25 cellular contexts compared by ENCODE assay signal in genomic region chr6:37225350-37226169, GRCh38. TPM values are rescaled to one million over a fixed set of nuclear protein-coding genes. Genes with fewer than 3 reads are reported as not detected.
DNase-seq lines count a peak whose midpoint lies in the region; ATAC-seq, FAIRE-seq and TF ChIP-seq lines count a peak whose summit lies in the region.
"Had no signal": no experiment of that assay in that cellular context is flagged by ENCODE, and none has a peak within 500 bp of the region (broad histone marks: within the 10 kb centered on the region; RNA-seq: fewer than 3 reads in every experiment).

No MANE protein-coding gene starts in this region.

- H4K20me1 ChIP-seq in HepG2 (ENCODE audit: insufficient read depth, low read length) (no peaks in the 10 kb centered on the region), H1 (replicated peaks in 1 of 2; ENCODE audit: control insufficient read depth in 1 of 2, insufficient read depth in 2 of 2, low read length in 2 of 2) (no peaks in the 10 kb centered on the region)

- H3K9ac ChIP-seq in HepG2 (ENCODE audit: insufficient read depth, low read depth, low read length): no peak overlapping the region
- no peak overlapping the region for H3K9ac ChIP-seq in H1 (replicated peaks in 1 of 4; ENCODE audit: extremely low read depth in 1 of 4, low read depth in 3 of 4, low read length in 3 of 4)

- H2BK15ac ChIP-seq in H1 (ENCODE audit: low read length): no peak overlapping the region

- in situ Hi-C loops in HepG2 (cut with HindIII; ENCODE audit: extremely low pct_ligation_motif_present, low pct_unique_long_range_greater_than_20kb): no loop called here

- POLR2A ChIA-PET in HepG2 (lab: Yijun Ruan, JAX): interaction anchor here (1.3 to 1.6 kb wide), 2 partner anchors 17 to 32 kb away, joined by 3 read pairs; partner anchors contain the start of genes TBC1D22B and TMEM217
- POLR2A ChIA-PET in H1 (lab: Charles Lee; ENCODE audit: partially characterized antibody): no interaction called here

- BruUV-seq in HepG2 (replicated peaks; lab: Mats Ljungman, UMichigan): no TSS peak

- H4K91ac ChIP-seq in H1 (replicated peaks; ENCODE audit: insufficient read length, low read length): no peak overlapping the region

- 23% methylated on average over 5 of the region's 5 CpGs for WGBS in HepG2 (ENCODE audit: low lambda C conversion rate)
- 78% methylated on average over 5 of the region's 5 CpGs for WGBS in right lobe of liver (ENCODE audit: insufficient coverage, low coverage, low lambda C conversion rate, missing lambda C conversion rate)
- WGBS in H1 (ENCODE audit: extremely low coverage in 1 of 2, insufficient coverage in 1 of 2, insufficient read length in 1 of 2, insufficient replicate concordance in 2 of 2, low coverage in 1 of 2, low lambda C conversion rate in 2 of 2, missing lambda C conversion rate in 1 of 2), 2 experiments: 87% methylated on average over 5 of the region's 5 CpGs; no CpG with 5 or more reads in 1 of the 2 experiments

- H3K4ac ChIP-seq in H1 (replicated peaks; ENCODE audit: insufficient read length, low read depth, low read length): no peak overlapping the region

- no peak overlapping the region for H3K14ac ChIP-seq in H1 (ENCODE audit: insufficient read length)

- no peak overlapping the region for H2BK20ac ChIP-seq in H1 (ENCODE audit: low read length)

- FAIRE-seq in HepG2 (lab: Jason Lieb, UNC) (no peak), H1 (lab: Jason Lieb, UNC) (no peak)
- FAIRE-seq: D721Med, GM12892, GM18507 had no signal

- peaks cover 5% of the 10 kb centered on the region; the same call in 1 of the 2 replicates for H3K23me2 ChIP-seq in H1 (ENCODE audit: low read depth, low read length)

- TF ChIP-seq EP300 in HepG2 (IDR thresholded peaks at IDR 0.05; ENCODE audit: low read depth in 2 of 2, low read length in 2 of 2): no peak
- no peak for TF ChIP-seq EP300 in HepG2 (CRISPR knock-in tag; IDR thresholded peaks at IDR 0.05; ENCODE audit: borderline replicate concordance)
- no peak for TF ChIP-seq EP300 in H1 (IDR thresholded peaks at IDR 0.05; ENCODE audit: borderline replicate concordance in 1 of 2, low read depth in 2 of 2, low read length in 2 of 2)

- no peak overlapping the region for H2BK5ac ChIP-seq in H1 (ENCODE audit: low read depth, low read length)

- H4K5ac ChIP-seq in H1 (ENCODE audit: insufficient read length, low read depth, low read length): no peak overlapping the region

- H3K79me1 ChIP-seq in H1 (ENCODE audit: low read depth, low read length): no peaks in the 10 kb centered on the region

- TF ChIP-seq RAD21 in HepG2 (CRISPR knock-in tag; IDR thresholded peaks at IDR 0.05) (no peak), H1 (IDR thresholded peaks at IDR 0.05 in 1 of 2, conservative IDR thresholded peaks at IDR 0.05 in 1 of 2; ENCODE audit: low read depth in 2 of 2, low read length in 2 of 2) (no peak)

- peaks cover 32% of the 10 kb centered on the region for H3K4me1 ChIP-seq in HepG2 (ENCODE audit: insufficient read depth, low read length)
- peaks cover 0 to 4% (median 2%) of the 10 kb centered on the region in 4 donors for H3K4me1 ChIP-seq in right lobe of liver
- peaks cover 0 to 2% (median 0%) of the 10 kb centered on the region in 4 experiments; a peak in 1 of 7 replicates for H3K4me1 ChIP-seq in H1 (replicated peaks in 1 of 4; ENCODE audit: control insufficient read depth in 3 of 4, insufficient read depth in 4 of 4, low read length in 3 of 4)

- H3K56ac ChIP-seq in H1 (replicated peaks; ENCODE audit: insufficient read length, low read depth, low read length): no peak overlapping the region

- intact Hi-C loops in HepG2 (cut with micrococcal nuclease; ENCODE audit: unreplicated experiment) (no loop called here), right lobe of liver (cut with DNase I) (no loop called here)

- no peak overlapping the region for H2AK5ac ChIP-seq in H1 (ENCODE audit: low read depth, low read length)

- no peaks in the 10 kb centered on the region for H3K36me3 ChIP-seq in HepG2 (replicated peaks in 1 of 2; ENCODE audit: control insufficient read depth in 1 of 2, insufficient read depth in 2 of 2, low read length in 2 of 2)
- no peaks in the 10 kb centered on the region for H3K36me3 ChIP-seq in right lobe of liver
- no peaks in the 10 kb centered on the region for H3K36me3 ChIP-seq in H1 (ENCODE audit: control insufficient read depth in 2 of 4, insufficient read depth in 4 of 4, low read length in 3 of 4)
- H3K36me3 ChIP-seq: MG63 had no signal

- no peak overlapping the region for H2BK12ac ChIP-seq in H1 (ENCODE audit: low read depth, low read length)

- TF ChIP-seq POLR2A in HepG2 (IDR thresholded peaks at IDR 0.05; ENCODE audit: insufficient read depth in 1 of 2, low read depth in 2 of 2, low read length in 2 of 2) (no peak), right lobe of liver (IDR thresholded peaks at IDR 0.05) (no peak), H1 (IDR thresholded peaks at IDR 0.05; ENCODE audit: control extremely low read depth in 1 of 2, low read depth in 2 of 2, low read length in 2 of 2) (no peak)

- no peak for ATAC-seq in HepG2
- no peak for ATAC-seq in right lobe of liver
- no peak for ATAC-seq in HG02571 (IDR thresholded peaks at IDR 0.05; ENCODE audit: unreplicated experiment)
- no peak for ATAC-seq in HG02798 (IDR thresholded peaks at IDR 0.05; ENCODE audit: poor library complexity, unreplicated experiment)

- no peaks in the 10 kb centered on the region for H3K9me3 ChIP-seq in HepG2 (ENCODE audit: low read length)
- H3K9me3 ChIP-seq in right lobe of liver: no peaks in the 10 kb centered on the region
- no peaks in the 10 kb centered on the region for H3K9me3 ChIP-seq in H1 (ENCODE audit: insufficient read depth in 2 of 2, low read depth in 1 of 2, low read length in 1 of 2)
- H3K9me3 ChIP-seq: MG63 had no signal

- no peak overlapping the region for H2AFZ ChIP-seq in HepG2 (ENCODE audit: low read length)
- 0 out of 2 replicates have a peak overlapping the region, but pooled peaks have one; percentile 25 for H2AFZ ChIP-seq in H1 (ENCODE audit: low read length)

- CTCF ChIA-PET in HepG2 (lab: Yijun Ruan, JAX; ENCODE audit: low intra/inter-chr PET ratio, low total read pairs): no interaction called here
- CTCF ChIA-PET in H1 (lab: Charles Lee; ENCODE audit: partially characterized antibody): interaction anchor here (1.5 to 2.0 kb wide), 3 partner anchors 15 to 208 kb away, joined by 5 to 6 read pairs (median 6); no protein-coding TSS in a partner anchor

- H2BK120ac ChIP-seq in H1 (replicated peaks; ENCODE audit: low read depth, low read length): no peak overlapping the region

- DNase-seq in NCI-H146 (lab: John Stamatoyannopoulos, UW) (peak; percentile 29), NCI-H146 treated with DMSO at 0.1 percent for 48 hours (lab: John Stamatoyannopoulos, UW; ENCODE audit: unreplicated experiment) (no peak), HepG2 (ENCODE audit: low spot score) (no peak), right lobe of liver (no peak), H1 (ENCODE audit: low read depth in 1 of 2, low spot score in 2 of 2) (no peak)
- no peak for DNase-seq in activated effector memory CD4-positive, alpha-beta T cell treated with Interleukin-2 at 50 U/mL for 16 hours
- DNase-seq: AML-193; DMS79; Kasumi-1; MG63; NCI-H1048; NCI-H1694; NCI-H2081 treated with DMSO at 0.1 percent for 48 hours; NCI-H345; NCI-H526 treated with DMSO at 0.1 percent for 48 hours; NK-92 treated with Interleukin-12 subunit alpha and Interleukin-12 subunit beta, amount 100 ng/mL, for 24 hours; OCI-M1; Right ventricle myocardium superior had no signal

- H3K27me3 ChIP-seq in HepG2 (ENCODE audit: control insufficient read depth in 1 of 2, insufficient read depth in 2 of 2, low read length in 2 of 2) (no peaks in the 10 kb centered on the region; a peak in 1 of 5 replicates), right lobe of liver (no peaks in the 10 kb centered on the region), H1 (replicated peaks in 1 of 4; ENCODE audit: control insufficient read depth in 3 of 4, extremely low read depth in 1 of 4, insufficient read depth in 3 of 4, low read length in 3 of 4) (no peaks in the 10 kb centered on the region)
- H3K27me3 ChIP-seq: MG63 had no signal

- H3K79me2 ChIP-seq in HepG2 (ENCODE audit: insufficient read depth, low read length) (no peaks in the 10 kb centered on the region), H1 (ENCODE audit: control insufficient read depth in 1 of 2, insufficient read depth in 2 of 2, low read length in 2 of 2) (no peaks in the 10 kb centered on the region)

- TF ChIP-seq CTCF in HepG2 (CRISPR knock-in tag; IDR thresholded peaks at IDR 0.05): no peak
- no peak for TF ChIP-seq CTCF in right lobe of liver (IDR thresholded peaks at IDR 0.05)
- no peak for TF ChIP-seq CTCF in H1 (IDR thresholded peaks at IDR 0.05; ENCODE audit: control extremely low read depth in 1 of 3, insufficient read depth in 1 of 3, low read depth in 1 of 3, low read length in 3 of 3)

- H3K27ac ChIP-seq in HepG2 (ENCODE audit: extremely low read length, insufficient read depth, low read length) (no peak overlapping the region), right lobe of liver (no peak overlapping the region), H1 (ENCODE audit: low read depth, low read length) (no peak overlapping the region)
- H3K27ac ChIP-seq: 22Rv1, C4-2B had no signal

- no peak overlapping the region for H3K23ac ChIP-seq in H1 (ENCODE audit: insufficient read length)

- no peak overlapping the region for H3K18ac ChIP-seq in H1 (ENCODE audit: extremely low read depth, low read length)

- H3K4me3 ChIP-seq in HepG2 (replicated peaks in 1 of 3; ENCODE audit: insufficient read depth in 1 of 3, low read depth in 2 of 3, low read length in 3 of 3) (no peak overlapping the region), right lobe of liver (no peak overlapping the region), H1 (ENCODE audit: extremely low read depth in 1 of 4, insufficient read depth in 2 of 4, low read depth in 3 of 4, low read length in 4 of 4) (no peak overlapping the region)
- H3K4me3 ChIP-seq: MG63 had no signal

- H3K4me2 ChIP-seq in HepG2 (ENCODE audit: low read depth, low read length) (no peak overlapping the region), H1 (ENCODE audit: insufficient read depth in 1 of 2, low read depth in 2 of 2, low read length in 2 of 2) (no peak overlapping the region)

- H4K8ac ChIP-seq in H1 (ENCODE audit: extremely low read depth, insufficient read depth, low read length): no peak overlapping the region

RNA-seq across cellular contexts. Expression of gene TBC1D22B, which starts 32.0 kb away (rescaled TPM):
- 12.9 and 15.5 TPM in 2 replicates for total RNA-seq in HepG2 (2016; rRNA removed; fragmentation: Illumina TruSeq; extraction: Trizol)
- total RNA-seq in HepG2 (2016; cell fraction: cytosol; rRNA removed; fragmentation: Illumina TruSeq; extraction: Trizol; ENCODE audit: low read depth): 5.1 and 5.5 TPM in 2 replicates
- 12.5 and 13.1 TPM in 2 replicates for total RNA-seq in HepG2 (2016; cell fraction: insoluble cytoplasmic fraction; rRNA removed; fragmentation: Illumina TruSeq; extraction: Trizol)
- 18.5 and 19.2 TPM in 2 replicates for total RNA-seq in HepG2 (2016; cell fraction: membrane; rRNA removed; fragmentation: Illumina TruSeq; extraction: Trizol)
- total RNA-seq in HepG2 (2016; cell fraction: nucleus; rRNA removed; fragmentation: Illumina TruSeq; extraction: Trizol): 11.0 and 12.8 TPM in 2 replicates
- 8.4 and 9.7 TPM in 2 replicates for polyA plus RNA-seq in HepG2 (2011; rRNA removed)
- 9.7 and 10.3 TPM in 2 replicates for polyA plus RNA-seq in HepG2 (2011; cell fraction: cytosol; rRNA removed)
- polyA plus RNA-seq in HepG2 (2011; cell fraction: nucleus; rRNA removed): 10.9 and 11.1 TPM in 2 replicates
- polyA plus RNA-seq in HepG2 (2012): 10.9 and 11.4 TPM in 2 replicates
- 4.7 and 5.3 TPM in 2 replicates for polyA plus RNA-seq in HepG2 (2016; cell fraction: cytosol; fragmentation: Illumina TruSeq; extraction: Trizol; ENCODE audit: low read depth)
- 17.4 and 20.4 TPM in 2 replicates for polyA plus RNA-seq in HepG2 (2016; cell fraction: insoluble cytoplasmic fraction; fragmentation: Illumina TruSeq; extraction: Trizol; ENCODE audit: low read depth)
- polyA plus RNA-seq in HepG2 (2016; cell fraction: membrane; fragmentation: Illumina TruSeq; extraction: Trizol; ENCODE audit: low read depth): 15.4 and 16.5 TPM in 2 replicates
- polyA plus RNA-seq in HepG2 (2016; cell fraction: nucleus; fragmentation: Illumina TruSeq; extraction: Trizol; ENCODE audit: insufficient read depth, low read depth): 20.1 and 21.3 TPM in 2 replicates
- polyA minus RNA-seq in HepG2 (2011; rRNA and poly(A)+ RNA removed; ENCODE audit: low replicate concordance): 5.2 and 8.5 TPM in 2 replicates
- 4.5 and 5.4 TPM in 2 replicates for polyA minus RNA-seq in HepG2 (2011; cell fraction: cytosol; rRNA and poly(A)+ RNA removed)
- polyA minus RNA-seq in HepG2 (2011; cell fraction: nucleus; rRNA and poly(A)+ RNA removed): 10.0 and 11.3 TPM in 2 replicates
- total RNA-seq in right lobe of liver: 1 to 10 TPM; 1.3 to 4.0 (median 2.8) TPM
- total RNA-seq in H1 (2021; fragmentation: NEBNext Ultra II Directional; extraction: Animal tissue kit (Norgen Biotek cat#: 25700)): 16.9 and 17.4 TPM in 2 replicates
- polyA plus RNA-seq in H1 (2011; rRNA removed): 10.1 and 11.6 TPM in 2 replicates
- polyA plus RNA-seq in H1 (2011; cell fraction: cytosol; rRNA removed): 11.1 TPM
- 12.0 TPM for polyA plus RNA-seq in H1 (2011; cell fraction: nucleus; rRNA removed)
- 13.0 to 15.5 TPM (median 14.5 TPM) in 4 replicates for polyA plus RNA-seq in H1 (2012, experiment 1 of 2)
- polyA plus RNA-seq in H1 (2012, experiment 2 of 2): 14.1 TPM
- polyA plus RNA-seq in H1 (2013, experiment 1 of 2): 11.6 TPM
- polyA plus RNA-seq in H1 (2013, experiment 2 of 2): 11.5 TPM
- 8.5 and 11.2 TPM in 2 replicates for polyA minus RNA-seq in H1 (2011; rRNA and poly(A)+ RNA removed)
- 6.6 TPM for polyA minus RNA-seq in H1 (2011; cell fraction: cytosol; rRNA and poly(A)+ RNA removed)
- polyA minus RNA-seq in H1 (2011; cell fraction: nucleus; rRNA and poly(A)+ RNA removed): 11.2 TPM

RNA-seq across cellular contexts. Expression of gene TMEM217, which starts 32.4 kb away (rescaled TPM):
- total RNA-seq in HepG2 (2016; rRNA removed; fragmentation: Illumina TruSeq; extraction: Trizol) (1.6 and 3.4 TPM in 2 replicates), right lobe of liver (1 to 10 TPM in 2 of 6 experiments, under 1 TPM in 3, not detected in 1; 0.15 to 5.2 (median 0.92) TPM)
- total RNA-seq in HepG2 (2016; cell fraction: cytosol; rRNA removed; fragmentation: Illumina TruSeq; extraction: Trizol; ENCODE audit: low read depth): 1.1 and 2.0 TPM in 2 replicates
- 1.9 and 2.0 TPM in 2 replicates for total RNA-seq in HepG2 (2016; cell fraction: insoluble cytoplasmic fraction; rRNA removed; fragmentation: Illumina TruSeq; extraction: Trizol)
- total RNA-seq in HepG2 (2016; cell fraction: membrane; rRNA removed; fragmentation: Illumina TruSeq; extraction: Trizol): 1.5 and 2.6 TPM in 2 replicates
- 3.4 and 4.3 TPM in 2 replicates for total RNA-seq in HepG2 (2016; cell fraction: nucleus; rRNA removed; fragmentation: Illumina TruSeq; extraction: Trizol)
- polyA plus RNA-seq in HepG2 (2011; rRNA removed) (1.8 and 2.3 TPM in 2 replicates), H1 (2011; rRNA removed) (0.27 and 1.1 TPM in 2 replicates)
- 1.2 and 1.8 TPM in 2 replicates for polyA plus RNA-seq in HepG2 (2011; cell fraction: cytosol; rRNA removed)
- 0.56 and 0.92 TPM in 2 replicates for polyA plus RNA-seq in HepG2 (2011; cell fraction: nucleus; rRNA removed)
- 1.3 and 1.5 TPM in 2 replicates for polyA plus RNA-seq in HepG2 (2012)
- polyA plus RNA-seq in HepG2 (2016; cell fraction: cytosol; fragmentation: Illumina TruSeq; extraction: Trizol; ENCODE audit: low read depth): 0.25 and 0.40 TPM in 2 replicates
- 2.7 and 3.0 TPM in 2 replicates for polyA plus RNA-seq in HepG2 (2016; cell fraction: insoluble cytoplasmic fraction; fragmentation: Illumina TruSeq; extraction: Trizol; ENCODE audit: low read depth)
- polyA plus RNA-seq in HepG2 (2016; cell fraction: membrane; fragmentation: Illumina TruSeq; extraction: Trizol; ENCODE audit: low read depth): 0.95 and 1.4 TPM in 2 replicates
- 2.9 and 4.5 TPM in 2 replicates for polyA plus RNA-seq in HepG2 (2016; cell fraction: nucleus; fragmentation: Illumina TruSeq; extraction: Trizol; ENCODE audit: insufficient read depth, low read depth)
- polyA minus RNA-seq in HepG2 (2011; rRNA and poly(A)+ RNA removed; ENCODE audit: low replicate concordance): 1.7 and 2.2 TPM in 2 replicates
- polyA minus RNA-seq in HepG2 (2011; cell fraction: cytosol; rRNA and poly(A)+ RNA removed): 0.97 and 2.3 TPM in 2 replicates
- 2.1 and 2.7 TPM in 2 replicates for polyA minus RNA-seq in HepG2 (2011; cell fraction: nucleus; rRNA and poly(A)+ RNA removed)
- total RNA-seq in H1 (2021; fragmentation: NEBNext Ultra II Directional; extraction: Animal tissue kit (Norgen Biotek cat#: 25700)): 0.29 and 0.60 TPM in 2 replicates
- 0.59 TPM for polyA plus RNA-seq in H1 (2011; cell fraction: cytosol; rRNA removed)
- 0.37 TPM for polyA plus RNA-seq in H1 (2011; cell fraction: nucleus; rRNA removed)
- 0.39 to 0.76 TPM (median 0.59 TPM) in 4 replicates for polyA plus RNA-seq in H1 (2012, experiment 1 of 2)
- polyA plus RNA-seq in H1 (2012, experiment 2 of 2): 0.37 TPM
- 1.6 TPM for polyA plus RNA-seq in H1 (2013, experiment 1 of 2)
- 1.2 TPM for polyA plus RNA-seq in H1 (2013, experiment 2 of 2)
- 0.44 and 0.54 TPM in 2 replicates for polyA minus RNA-seq in H1 (2011; rRNA and poly(A)+ RNA removed)
- polyA minus RNA-seq in H1 (2011; cell fraction: cytosol; rRNA and poly(A)+ RNA removed): not detected
- 0.80 TPM for polyA minus RNA-seq in H1 (2011; cell fraction: nucleus; rRNA and poly(A)+ RNA removed)
- total RNA-seq: Right ventricle myocardium superior had no signal

RNA-seq across cellular contexts. Expression of gene PIM1, which starts 55.6 kb away (rescaled TPM):
- total RNA-seq in HepG2 (2016; rRNA removed; fragmentation: Illumina TruSeq; extraction: Trizol) (19.1 and 29.4 TPM in 2 replicates), right lobe of liver (10 to 100 TPM in 5 of 6 experiments, 1 to 10 TPM in 1; 5.1 to 45.2 (median 13.0) TPM)
- total RNA-seq in HepG2 (2016; cell fraction: cytosol; rRNA removed; fragmentation: Illumina TruSeq; extraction: Trizol; ENCODE audit: low read depth): 13.7 and 14.9 TPM in 2 replicates
- 14.8 and 30.7 TPM in 2 replicates for total RNA-seq in HepG2 (2016; cell fraction: insoluble cytoplasmic fraction; rRNA removed; fragmentation: Illumina TruSeq; extraction: Trizol)
- 28.0 and 32.4 TPM in 2 replicates for total RNA-seq in HepG2 (2016; cell fraction: membrane; rRNA removed; fragmentation: Illumina TruSeq; extraction: Trizol)
- total RNA-seq in HepG2 (2016; cell fraction: nucleus; rRNA removed; fragmentation: Illumina TruSeq; extraction: Trizol): 29.7 and 34.7 TPM in 2 replicates
- polyA plus RNA-seq in HepG2 (2011; rRNA removed) (117 and 149 TPM in 2 replicates), H1 (2011; rRNA removed) (25.5 and 42.7 TPM in 2 replicates)
- polyA plus RNA-seq in HepG2 (2011; cell fraction: cytosol; rRNA removed): 60.3 and 76.2 TPM in 2 replicates
- polyA plus RNA-seq in HepG2 (2011; cell fraction: nucleus; rRNA removed): 145 and 149 TPM in 2 replicates
- 142 and 149 TPM in 2 replicates for polyA plus RNA-seq in HepG2 (2012)
- polyA plus RNA-seq in HepG2 (2016; cell fraction: cytosol; fragmentation: Illumina TruSeq; extraction: Trizol; ENCODE audit: low read depth): 3.1 and 3.3 TPM in 2 replicates
- 15.9 and 19.2 TPM in 2 replicates for polyA plus RNA-seq in HepG2 (2016; cell fraction: insoluble cytoplasmic fraction; fragmentation: Illumina TruSeq; extraction: Trizol; ENCODE audit: low read depth)
- polyA plus RNA-seq in HepG2 (2016; cell fraction: membrane; fragmentation: Illumina TruSeq; extraction: Trizol; ENCODE audit: low read depth): 7.9 and 8.1 TPM in 2 replicates
- 68.4 and 71.9 TPM in 2 replicates for polyA plus RNA-seq in HepG2 (2016; cell fraction: nucleus; fragmentation: Illumina TruSeq; extraction: Trizol; ENCODE audit: insufficient read depth, low read depth)
- polyA minus RNA-seq in HepG2 (2011; rRNA and poly(A)+ RNA removed; ENCODE audit: low replicate concordance): 24.0 and 183 TPM in 2 replicates
- polyA minus RNA-seq in HepG2 (2011; cell fraction: cytosol; rRNA and poly(A)+ RNA removed): 66.0 and 82.3 TPM in 2 replicates
- polyA minus RNA-seq in HepG2 (2011; cell fraction: nucleus; rRNA and poly(A)+ RNA removed): 45.6 and 58.6 TPM in 2 replicates
- 94.1 and 94.9 TPM in 2 replicates for total RNA-seq in H1 (2021; fragmentation: NEBNext Ultra II Directional; extraction: Animal tissue kit (Norgen Biotek cat#: 25700))
- 37.3 TPM for polyA plus RNA-seq in H1 (2011; cell fraction: cytosol; rRNA removed)
- 72.2 TPM for polyA plus RNA-seq in H1 (2011; cell fraction: nucleus; rRNA removed)
- polyA plus RNA-seq in H1 (2012, experiment 1 of 2): 46.3 to 53.0 TPM (median 51.3 TPM) in 4 replicates
- 57.3 TPM for polyA plus RNA-seq in H1 (2012, experiment 2 of 2)
- polyA plus RNA-seq in H1 (2013, experiment 1 of 2): 57.8 TPM
- 62.4 TPM for polyA plus RNA-seq in H1 (2013, experiment 2 of 2)
- polyA minus RNA-seq in H1 (2011; rRNA and poly(A)+ RNA removed): 39.5 and 58.4 TPM in 2 replicates
- polyA minus RNA-seq in H1 (2011; cell fraction: cytosol; rRNA and poly(A)+ RNA removed): 29.6 TPM
- 30.4 TPM for polyA minus RNA-seq in H1 (2011; cell fraction: nucleus; rRNA and poly(A)+ RNA removed)
